In the genomic region with DNA sequence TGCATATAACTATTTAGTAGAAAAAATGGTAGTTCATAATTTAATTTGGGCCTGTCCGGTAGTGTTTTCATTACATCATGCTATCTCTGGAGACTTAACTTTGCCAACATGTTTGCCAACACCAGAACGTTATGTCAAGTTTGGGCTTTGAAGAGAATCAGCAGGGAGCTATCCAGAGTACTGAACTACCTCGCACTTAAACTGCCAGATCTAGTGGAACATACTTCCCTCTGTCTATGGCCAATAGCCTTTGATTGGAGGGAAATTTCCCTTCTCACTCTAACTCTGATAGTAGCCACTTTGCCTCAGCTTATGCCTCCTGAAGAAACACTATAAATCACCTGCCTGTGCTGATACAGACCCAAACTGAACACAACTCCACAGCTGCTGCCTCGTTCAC, we compare ENCODE assay signal across 9 cellular contexts.
A peak's percentile ranks its signal among the peaks of the same experiment; 100 is the strongest.
DNase-seq lines count a peak whose midpoint lies in the region; ATAC-seq and TF ChIP-seq lines count a peak whose summit lies in the region.
"Had no signal": no experiment of that assay in that cellular context is flagged by ENCODE, and none has a peak within 500 bp of the region (broad histone marks: within the 10 kb centered on the region; RNA-seq: fewer than 3 reads in every experiment).

No MANE protein-coding gene starts in this region.

- POLR2A ChIA-PET in GM10248 (lab: Yijun Ruan, JAX): no interaction called here

- TF ChIP-seq CTCF in GM10248 (IDR thresholded peaks at IDR 0.05; ENCODE audit: control extremely low read depth, extremely low read depth, low read depth, missing control alignments): no peak

- CTCF ChIA-PET in GM10248 (lab: Yijun Ruan, JAX): interaction anchor here (1.0 to 4.1 kb wide), 12 partner anchors 11 to 1679 kb away, joined by 3 to 48 read pairs (median 6); partner anchors contain the start of gene LRRC53

- H3K27ac ChIP-seq in angular gyrus (ENCODE audit: low read depth, low read length): peak overlapping the region; percentile 14

- ATAC-seq in HG03175 (IDR thresholded peaks at IDR 0.05; ENCODE audit: unreplicated experiment) (no peak), HG02588 (IDR thresholded peaks at IDR 0.05; ENCODE audit: unreplicated experiment) (no peak)

- peak; percentile 16 for DNase-seq in GM10248 (ENCODE audit: extremely low spot score)
- DNase-seq in HuH-7 (ENCODE audit: low spot score): peak; percentile 1
- DNase-seq in kidney tubule cell (ENCODE audit: low spot score): peak; percentile 24
- no peak for DNase-seq in activated naive CD4-positive, alpha-beta T cell treated with Interleukin-2 at 50 U/mL for 16 hours
- DNase-seq in NCI-H2196 treated with DMSO at 0.1 percent for 48 hours (lab: John Stamatoyannopoulos, UW; ENCODE audit: unreplicated experiment): no peak
- DNase-seq: stimulated activated CD4-positive, alpha-beta T cell treated with anti-CD3 and anti-CD28 coated beads, Interleukin-1b, Interleukin-23, amount 100 ng/mL, for 48 hours had no signal

Comparison
In these comparisons a context has a peak if more than half of its experiments do, and no peak if none do; other contexts are left out.
1. DNase-seq: peak in GM10248 (single experiment), HuH-7 (single experiment) and kidney tubule cell (single experiment); none in activated naive CD4-positive, alpha-beta T cell treated with Interleukin-2 at 50 U/mL for 16 hours (single experiment) and NCI-H2196 treated with DMSO at 0.1 percent for 48 hours (single experiment).